13 cellular contexts compared by ENCODE assay signal in the genomic region with DNA sequence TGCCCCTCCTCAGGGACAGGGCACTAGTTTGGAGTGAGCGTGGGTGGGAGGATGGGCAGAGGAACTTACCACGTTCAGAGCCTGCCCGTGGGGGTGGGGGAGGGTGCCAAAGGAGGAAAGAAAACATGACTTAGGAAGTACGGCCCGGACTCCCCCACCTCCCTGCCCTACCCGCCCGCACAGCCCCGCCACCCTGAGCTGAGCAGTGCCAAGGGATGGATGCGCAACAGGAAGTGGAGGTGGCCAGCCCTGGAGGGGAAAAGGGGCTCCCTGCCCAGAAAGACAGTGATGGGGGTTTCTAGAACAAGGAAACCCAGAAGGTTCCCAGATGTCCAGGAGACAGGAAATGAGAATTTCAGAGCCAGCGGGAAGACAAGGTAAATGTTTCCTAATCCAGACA. TPM values are rescaled to one million over a fixed set of nuclear protein-coding genes. Genes with fewer than 3 reads are reported as not detected.
DNase-seq lines count a peak whose midpoint lies in the region; ATAC-seq and TF ChIP-seq lines count a peak whose summit lies in the region.
"Had no signal": no experiment of that assay in that cellular context is flagged by ENCODE, and none has a peak within 500 bp of the region (broad histone marks: within the 10 kb centered on the region; RNA-seq: fewer than 3 reads in every experiment).

No MANE protein-coding gene starts in this region.

- no peak for TF ChIP-seq POLR2A in heart left ventricle (IDR thresholded peaks at IDR 0.05)
- TF ChIP-seq POLR2A in sigmoid colon (IDR thresholded peaks at IDR 0.05), result no peak

- DNase-seq in GM13977 (ENCODE audit: low spot score) (peak; percentile 8), RWPE1 (ENCODE audit: low spot score) (no peak), heart left ventricle (peak in 2 of 5 donors; percentile 35), sigmoid colon (peak; percentile 81), WTC11 (ENCODE audit: low spot score) (no peak)
- no peak for DNase-seq in stimulated activated CD4-positive, alpha-beta T cell treated with anti-CD3 and anti-CD28 coated beads, Interleukin-12 subunit alpha, Interleukin-12 subunit beta, amount 100 ng/mL, for 4 hours
- DNase-seq in effector memory CD4-positive, alpha-beta T cell, result no peak
- DNase-seq: activated gamma-delta T cell treated with Interleukin-2 at 50 U/mL for 16 hours, NCI-H187, PC-3, WERI-Rb-1 had no signal

- in situ Hi-C loops in GM13977 (cut with MboI; ENCODE audit: low pct_unique_long_range_greater_than_20kb, low sequenced_read_pairs, unreplicated experiment), result no loop called here

- H3K36me3 Mint-ChIP-seq in WTC11, result peaks cover 67% of the 10 kb centered on the region

- H3K4me3 Mint-ChIP-seq in WTC11, result no peak overlapping the region

- ATAC-seq in heart left ventricle, result peak; percentile 12 to 74 (median 38)
- no peak for ATAC-seq in WTC11
- no peak for ATAC-seq in GM21367 (IDR thresholded peaks at IDR 0.05; ENCODE audit: unreplicated experiment)
- ATAC-seq: PC-3 had no signal

- H3K4me1 Mint-ChIP-seq in WTC11, result peaks cover 10% of the 10 kb centered on the region

- CTCF ChIA-PET in RWPE1 (lab: Yijun Ruan, JAX) (no interaction called here), WTC11 (lab: Charles Lee) (no interaction called here)

- H3K9me3 Mint-ChIP-seq in WTC11, result no peaks in the 10 kb centered on the region

- H3K36me3 ChIP-seq in heart left ventricle (peaks cover 0 to 76% (median 56%) of the 10 kb centered on the region in 9 donors), sigmoid colon (peaks cover 0 to 90% (median 40%) of the 10 kb centered on the region in 4 donors)
- no peaks in the 10 kb centered on the region for H3K36me3 ChIP-seq in effector memory CD4-positive, alpha-beta T cell (ENCODE audit: control insufficient read depth, insufficient read depth, low read length)

- H3K4me1 ChIP-seq in heart left ventricle (peaks cover 0 to 25% (median 14%) of the 10 kb centered on the region in 12 donors), sigmoid colon (peaks cover 0 to 24% (median 14%) of the 10 kb centered on the region in 4 donors)
- peaks cover 6% of the 10 kb centered on the region for H3K4me1 ChIP-seq in effector memory CD4-positive, alpha-beta T cell (ENCODE audit: control insufficient read depth, insufficient read depth, low read length, poor library complexity, severe bottlenecking)

- H3K27ac Mint-ChIP-seq in WTC11, result no peak overlapping the region

- H3K9me3 ChIP-seq in heart left ventricle, result no peaks in the 10 kb centered on the region
- no peaks in the 10 kb centered on the region for H3K9me3 ChIP-seq in sigmoid colon
- no peaks in the 10 kb centered on the region for H3K9me3 ChIP-seq in effector memory CD4-positive, alpha-beta T cell (ENCODE audit: control insufficient read depth, low read length)

- no peaks in the 10 kb centered on the region for H3K27me3 Mint-ChIP-seq in WTC11 (ENCODE audit: low read depth)

- WGBS in heart left ventricle, 4 donors, result 41 to 56% (median 50%) methylated on average over 10 of the region's 10 CpGs
- WGBS in sigmoid colon, 2 donors, result 40 to 73% methylated on average over 10 of the region's 10 CpGs

- TF ChIP-seq CTCF in GM13977 (IDR thresholded peaks at IDR 0.05; ENCODE audit: extremely low read depth, insufficient read depth, missing control alignments), result no peak
- no peak for TF ChIP-seq CTCF in RWPE1 (conservative IDR thresholded peaks at IDR 0.05; ENCODE audit: low read depth)
- no peak for TF ChIP-seq CTCF in heart left ventricle (IDR thresholded peaks at IDR 0.05)
- TF ChIP-seq CTCF in sigmoid colon (IDR thresholded peaks at IDR 0.05), result no peak
- TF ChIP-seq CTCF in WTC11 (IDR thresholded peaks at IDR 0.05), result no peak

- POLR2A ChIA-PET in RWPE1 (lab: Yijun Ruan, JAX; ENCODE audit: low non-redundant PET), result no interaction called here
- POLR2A ChIA-PET in WTC11 (lab: Charles Lee), result no interaction called here

- H3K4me3 ChIP-seq in heart left ventricle (no peak overlapping the region), sigmoid colon (no peak overlapping the region)
- no peak overlapping the region for H3K4me3 ChIP-seq in effector memory CD4-positive, alpha-beta T cell (ENCODE audit: insufficient read depth, low read depth, low read length, poor library complexity, severe bottlenecking)

- no peak for TF ChIP-seq EP300 in sigmoid colon (IDR thresholded peaks at IDR 0.05)

- intact Hi-C loops in heart left ventricle (cut with DNase I), result no loop called here
- intact Hi-C loops in sigmoid colon (cut with DNase I), result no loop called here

- H3K27ac ChIP-seq in RWPE1 (peak overlapping the region; percentile 13; the same call in 1 of the 2 replicates), heart left ventricle (peak overlapping the region in 10 of 12 donors; percentile 35 to 68 (median 56)), sigmoid colon (peak overlapping the region; percentile 17 to 51 (median 40))
- H3K27ac ChIP-seq in effector memory CD4-positive, alpha-beta T cell (ENCODE audit: insufficient read depth, low read length, poor library complexity, severe bottlenecking), result no peak overlapping the region
- H3K27ac ChIP-seq: WERI-Rb-1 had no signal

- H3K27me3 ChIP-seq in heart left ventricle, result no peaks in the 10 kb centered on the region
- no peaks in the 10 kb centered on the region for H3K27me3 ChIP-seq in sigmoid colon
- H3K27me3 ChIP-seq in effector memory CD4-positive, alpha-beta T cell (replicated peaks; ENCODE audit: control insufficient read depth, insufficient read depth, low read length, poor library complexity, severe bottlenecking), result peaks cover 6% of the 10 kb centered on the region

TF ChIP-seq in WTC11, 78 proteins besides CTCF, POLR2A, EP300 and RAD21:
- TF ChIP-seq IRF2 (CRISPR knock-in tag; IDR thresholded peaks at IDR 0.05; ENCODE audit: borderline replicate concordance, low read depth) (no peak), ZBTB21 (CRISPR knock-in tag; IDR thresholded peaks at IDR 0.05; ENCODE audit: borderline replicate concordance) (no peak), MXD4 (CRISPR knock-in tag; IDR thresholded peaks at IDR 0.05; ENCODE audit: borderline replicate concordance) (no peak), ZNF138 (CRISPR knock-in tag; conservative IDR thresholded peaks at IDR 0.05) (no peak), ZNF423 (CRISPR knock-in tag; IDR thresholded peaks at IDR 0.05) (no peak), TEAD1 (CRISPR knock-in tag; IDR thresholded peaks at IDR 0.05) (no peak), NR1H2 (CRISPR knock-in tag; IDR thresholded peaks at IDR 0.05) (no peak)
- TF ChIP-seq, protein P1, sequence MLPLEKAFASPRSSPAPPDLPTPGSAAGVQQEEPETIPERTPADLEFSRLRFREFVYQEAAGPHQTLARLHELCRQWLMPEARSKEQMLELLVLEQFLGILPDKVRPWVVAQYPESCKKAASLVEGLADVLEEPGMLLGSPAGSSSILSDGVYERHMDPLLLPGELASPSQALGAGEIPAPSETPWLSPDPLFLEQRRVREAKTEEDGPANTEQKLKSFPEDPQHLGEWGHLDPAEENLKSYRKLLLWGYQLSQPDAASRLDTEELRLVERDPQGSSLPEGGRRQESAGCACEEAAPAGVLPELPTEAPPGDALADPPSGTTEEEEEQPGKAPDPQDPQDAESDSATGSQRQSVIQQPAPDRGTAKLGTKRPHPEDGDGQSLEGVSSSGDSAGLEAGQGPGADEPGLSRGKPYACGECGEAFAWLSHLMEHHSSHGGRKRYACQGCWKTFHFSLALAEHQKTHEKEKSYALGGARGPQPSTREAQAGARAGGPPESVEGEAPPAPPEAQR (CRISPR knock-in tag; IDR thresholded peaks at IDR 0.05), result no peak
- TF ChIP-seq, protein P2, sequence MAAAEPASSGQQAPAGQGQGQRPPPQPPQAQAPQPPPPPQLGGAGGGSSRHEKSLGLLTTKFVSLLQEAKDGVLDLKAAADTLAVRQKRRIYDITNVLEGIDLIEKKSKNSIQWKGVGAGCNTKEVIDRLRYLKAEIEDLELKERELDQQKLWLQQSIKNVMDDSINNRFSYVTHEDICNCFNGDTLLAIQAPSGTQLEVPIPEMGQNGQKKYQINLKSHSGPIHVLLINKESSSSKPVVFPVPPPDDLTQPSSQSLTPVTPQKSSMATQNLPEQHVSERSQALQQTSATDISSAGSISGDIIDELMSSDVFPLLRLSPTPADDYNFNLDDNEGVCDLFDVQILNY (CRISPR knock-in tag; IDR thresholded peaks at IDR 0.05), result no peak

RNA-seq across cellular contexts. Expression of gene TEAD2, which starts 6.3 kb away (rescaled TPM):
- total RNA-seq in heart left ventricle, result 10 to 100 TPM; 31.1 to 77.2 (median 54.3) TPM
- 10 to 100 TPM; 44.9 to 52.2 TPM for polyA plus RNA-seq in heart left ventricle
- 10 to 100 TPM; 60.6 to 74.9 (median 61.3) TPM for total RNA-seq in sigmoid colon
- 10 to 100 TPM in 2 of 3 donors, 1 to 10 TPM in 1; 5.8 to 17.9 (median 10.2) TPM for polyA plus RNA-seq in sigmoid colon
- total RNA-seq in WTC11 (2021), result 104 to 106 TPM (median 104 TPM) in 3 replicates

RNA-seq across cellular contexts. Expression of gene DKKL1, which starts 7.8 kb away (rescaled TPM):
- total RNA-seq in heart left ventricle (under 1 TPM in 1 of 9 donors, not detected in 8; 0.51 TPM), sigmoid colon (1 to 10 TPM in 2 of 4 donors, not detected in 2; 1.8 to 2.0 TPM), WTC11 (2021) (2.4 to 3.0 TPM (median 2.9 TPM) in 3 replicates)
- polyA plus RNA-seq in heart left ventricle (under 1 TPM in 1 of 2 donors, not detected in 1; 0.24 TPM), sigmoid colon (1 to 10 TPM in 1 of 3 donors, under 1 TPM in 1, not detected in 1; 0.17 to 3.6 TPM)
- total RNA-seq: HT1080 had no signal

RNA-seq across cellular contexts. Expression of gene CD37, which starts 20.7 kb away (rescaled TPM):
- total RNA-seq in heart left ventricle, result 10 to 100 TPM in 2 of 9 donors, 1 to 10 TPM in 7; 1.4 to 45.2 (median 4.2) TPM
- polyA plus RNA-seq in heart left ventricle, result 1 to 10 TPM; 3.3 to 3.9 TPM
- total RNA-seq in sigmoid colon, result 10 to 100 TPM in 1 of 4 donors, 1 to 10 TPM in 3; 5.8 to 10.3 (median 9.2) TPM
- 100 to 1,000 TPM in 1 of 3 donors, 10 to 100 TPM in 1, 1 to 10 TPM in 1; 7.2 to 220 (median 14.3) TPM for polyA plus RNA-seq in sigmoid colon
- 0.27 to 1.6 TPM (median 1.2 TPM) in 3 replicates for total RNA-seq in WTC11 (2021)
- total RNA-seq: HT1080, PC-3 had no signal

RNA-seq across cellular contexts. Expression of gene SLC6A16, which starts 30.9 kb away (rescaled TPM):
- total RNA-seq in heart left ventricle (1 to 10 TPM in 1 of 9 donors, under 1 TPM in 8; 0.27 to 1.3 (median 0.40) TPM), sigmoid colon (1 to 10 TPM; 1.1 to 3.6 (median 2.2) TPM), WTC11 (2021) (1.5 to 2.2 TPM (median 2.1 TPM) in 3 replicates)
- polyA plus RNA-seq in heart left ventricle (under 1 TPM; 0.33 to 0.53 TPM), sigmoid colon (under 1 TPM in 2 of 3 donors, not detected in 1; under 0.01 to 0.85 TPM)
- total RNA-seq: HT1080, PC-3 had no signal

RNA-seq across cellular contexts. Expression of gene KASH5, which starts 32.2 kb away (rescaled TPM):
- total RNA-seq in heart left ventricle (not detected), sigmoid colon (not detected), WTC11 (2021) (0.14 to 0.42 TPM in 2 of 3 replicates, not detected in the other)
- polyA plus RNA-seq in heart left ventricle (not detected), sigmoid colon (under 1 TPM in 1 of 3 donors, not detected in 2; 0.04 TPM)
- total RNA-seq: HT1080, PC-3 had no signal

Comparison
In these comparisons a context has a peak if more than half of its experiments do, and no peak if none do; other contexts are left out.
1. DNase-seq: peak in GM13977 (single experiment) and sigmoid colon (single experiment); none in RWPE1 (single experiment), WTC11 (single experiment), stimulated activated CD4-positive, alpha-beta T cell treated with anti-CD3 and anti-CD28 coated beads, Interleukin-12 subunit alpha, Interleukin-12 subunit beta, amount 100 ng/mL, for 4 hours (single experiment) and effector memory CD4-positive, alpha-beta T cell (0 of 3).
2. ATAC-seq: peak in heart left ventricle (4 of 4); none in WTC11 (single experiment) and GM21367 (single experiment).